15 cellular contexts compared by ENCODE assay signal in the genomic region with DNA sequence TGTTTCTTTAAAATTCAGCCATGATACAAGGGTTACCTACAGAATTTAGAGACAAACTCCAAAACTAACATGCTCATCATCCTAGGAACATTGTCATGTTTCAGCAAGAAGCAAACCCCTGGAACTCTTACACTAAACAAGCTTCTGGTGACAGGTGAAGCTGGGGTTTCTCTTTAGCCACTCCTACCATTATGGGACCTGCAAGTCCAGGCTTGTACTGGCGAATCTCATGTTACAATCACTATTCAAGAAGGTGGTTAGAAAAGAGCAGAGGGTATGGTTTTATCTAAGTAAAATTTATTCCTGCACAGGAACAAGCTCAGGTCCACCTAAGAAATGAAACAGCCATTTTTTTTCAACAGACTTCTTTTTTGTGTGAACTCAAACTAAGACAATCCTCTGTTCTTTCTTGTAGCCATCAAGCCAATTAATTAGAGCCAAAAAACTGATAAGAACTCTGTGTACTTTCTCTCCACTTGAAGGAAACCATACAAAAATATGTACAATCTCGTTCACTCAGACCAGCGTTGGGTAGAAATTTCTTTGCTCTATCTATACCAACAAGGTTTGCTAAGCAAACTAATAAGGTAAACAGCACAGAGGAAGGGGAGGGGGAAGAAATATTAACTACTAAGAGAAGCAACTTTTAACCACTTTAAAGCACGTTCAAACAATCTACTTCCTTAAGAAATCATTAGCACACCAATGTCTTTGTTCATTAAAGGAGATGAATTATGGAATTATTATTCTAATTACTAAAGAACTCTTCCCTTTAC.
DNase-seq lines count a peak whose midpoint lies in the region; ATAC-seq and TF ChIP-seq lines count a peak whose summit lies in the region.
"Had no signal": no experiment of that assay in that cellular context is flagged by ENCODE, and none has a peak within 500 bp of the region (broad histone marks: within the 10 kb centered on the region; RNA-seq: fewer than 3 reads in every experiment).

No MANE protein-coding gene starts in this region.

- H3K4me3 ChIP-seq in Caco-2 (ENCODE audit: low read depth, low read length) (no peak overlapping the region), hepatocyte (no peak overlapping the region), vagina (no peak overlapping the region), psoas muscle (no peak overlapping the region)
- H3K4me3 ChIP-seq: esophagus squamous epithelium, uterus had no signal

- peaks cover 22% of the 10 kb centered on the region for H3K4me1 Mint-ChIP-seq in Caco-2 (ENCODE audit: low read depth, unreplicated experiment)

- H3K4me2 ChIP-seq in hepatocyte, result peak overlapping the region; percentile 42

- intact Hi-C loops in Caco-2 (cut with micrococcal nuclease; ENCODE audit: unreplicated experiment), result no loop called here
- intact Hi-C loops in vagina (cut with DNase I), result no loop called here
- intact Hi-C loops in posterior vena cava (cut with DNase I), result no loop called here
- intact Hi-C loops in psoas muscle (cut with DNase I), result no loop called here

- no peaks in the 10 kb centered on the region for H4K20me1 ChIP-seq in hepatocyte (ENCODE audit: insufficient read depth, poor library complexity, severe bottlenecking)

- no peak for DNase-seq in Caco-2
- peak; percentile 84 to 98 (median 84) for DNase-seq in NCI-H1417 (lab: John Stamatoyannopoulos, UW)
- peak; percentile 88 for DNase-seq in NCI-H526 (lab: John Stamatoyannopoulos, UW)
- DNase-seq in hepatocyte (ENCODE audit: low spot score), result peak; percentile 17
- no peak for DNase-seq in vagina (ENCODE audit: extremely low spot score in 2 of 2)
- DNase-seq in posterior vena cava (ENCODE audit: low spot score), result no peak
- DNase-seq in stimulated activated CD4-positive, alpha-beta T cell treated with anti-CD3 and anti-CD28 coated beads, Interleukin-4, amount 100 ng/mL, for 1 hour, result no peak
- DNase-seq in psoas muscle, result no peak
- DNase-seq: activated CD8-positive, alpha-beta memory T cell treated with anti-CD3 and anti-CD28 coated beads, Interleukin-2, amount 10 ng/mL, durations not matched to agents 7 days and 5 days; esophagus squamous epithelium; mesendoderm; NCI-H1694 treated with DMSO at 0.1 percent for 48 hours; Right ventricle myocardium superior; uterus had no signal

- TF ChIP-seq CTCF in Caco-2 (IDR thresholded peaks at IDR 0.05; ENCODE audit: insufficient read depth in 1 of 2, low read depth in 1 of 2, low read length in 1 of 2, severe bottlenecking in 1 of 2, unreplicated experiment in 1 of 2) (no peak), hepatocyte (IDR thresholded peaks at IDR 0.05; ENCODE audit: poor library complexity) (no peak), vagina (IDR thresholded peaks at IDR 0.05) (no peak), psoas muscle (IDR thresholded peaks at IDR 0.05) (no peak)

- no peaks in the 10 kb centered on the region for H3K9me3 ChIP-seq in Caco-2
- no peaks in the 10 kb centered on the region for H3K9me3 ChIP-seq in hepatocyte (ENCODE audit: low read depth)
- no peaks in the 10 kb centered on the region for H3K9me3 ChIP-seq in vagina
- no peaks in the 10 kb centered on the region for H3K9me3 ChIP-seq in psoas muscle
- H3K9me3 ChIP-seq: esophagus squamous epithelium, uterus had no signal

- CTCF ChIA-PET in Caco-2 (lab: Charles Lee), result no interaction called here

- H3K27ac ChIP-seq in hepatocyte (peak overlapping the region; percentile 57), vagina (no peak overlapping the region), psoas muscle (no peak overlapping the region)
- H3K27ac ChIP-seq: uterus had no signal

- no peak for TF ChIP-seq POLR2A in vagina (IDR thresholded peaks at IDR 0.05)

- no peaks in the 10 kb centered on the region for H3K36me3 Mint-ChIP-seq in Caco-2 (ENCODE audit: insufficient read depth, unreplicated experiment)
- H3K36me3 Mint-ChIP-seq: activated CD8-positive, alpha-beta memory T cell treated with anti-CD3 and anti-CD28 coated beads, Interleukin-2, amount 10 ng/mL, durations not matched to agents 7 days and 5 days; activated naive CD8-positive, alpha-beta T cell had no signal

- H3K27me3 ChIP-seq in Caco-2 (replicated peaks; ENCODE audit: control insufficient read depth, insufficient read depth, low read length) (no peaks in the 10 kb centered on the region), hepatocyte (no peaks in the 10 kb centered on the region), vagina (no peaks in the 10 kb centered on the region), psoas muscle (ENCODE audit: insufficient read depth in 3 of 3, low read length in 2 of 3) (no peaks in the 10 kb centered on the region)
- H3K27me3 ChIP-seq: esophagus squamous epithelium, uterus had no signal

- 35% methylated on average over 4 of the region's 4 CpGs for WGBS in hepatocyte (ENCODE audit: low lambda C conversion rate, missing lambda C conversion rate)
- 76 to 86% (median 86%) methylated on average over 4 of the region's 4 CpGs for WGBS in psoas muscle, 3 donors

- H3K4me1 ChIP-seq in Caco-2 (peaks cover 15% of the 10 kb centered on the region; the same call in 1 of the 2 replicates), hepatocyte (ENCODE audit: insufficient read depth) (peaks cover 5% of the 10 kb centered on the region), vagina (no peaks in the 10 kb centered on the region), psoas muscle (no peaks in the 10 kb centered on the region)
- H3K4me1 ChIP-seq: uterus had no signal

- POLR2A ChIA-PET in Caco-2 (lab: Charles Lee), result no interaction called here

- no peaks in the 10 kb centered on the region for H3K9me3 Mint-ChIP-seq in Caco-2 (ENCODE audit: unreplicated experiment)

- H3K9me2 ChIP-seq in hepatocyte (replicated peaks; ENCODE audit: insufficient read depth), result no peaks in the 10 kb centered on the region

- no peak for ATAC-seq in psoas muscle
- ATAC-seq: activated CD8-positive, alpha-beta memory T cell treated with anti-CD3 and anti-CD28 coated beads, Interleukin-2, amount 10 ng/mL, durations not matched to agents 7 days and 5 days had no signal

- H3K4me3 Mint-ChIP-seq in Caco-2 (ENCODE audit: unreplicated experiment), result no peak overlapping the region
- H3K4me3 Mint-ChIP-seq: activated CD8-positive, alpha-beta memory T cell treated with anti-CD3 and anti-CD28 coated beads, Interleukin-2, amount 10 ng/mL, durations not matched to agents 7 days and 5 days; activated naive CD8-positive, alpha-beta T cell had no signal

- H3K36me3 ChIP-seq in Caco-2 (ENCODE audit: control insufficient read depth, insufficient read depth, low read length) (no peaks in the 10 kb centered on the region), hepatocyte (replicated peaks; ENCODE audit: insufficient read depth, low read depth) (no peaks in the 10 kb centered on the region), vagina (no peaks in the 10 kb centered on the region), psoas muscle (ENCODE audit: insufficient read depth in 1 of 2, low read depth in 1 of 2) (no peaks in the 10 kb centered on the region)
- H3K36me3 ChIP-seq: esophagus squamous epithelium, uterus had no signal

- peak overlapping the region; percentile 18 for H2AFZ ChIP-seq in hepatocyte

- H3K27ac Mint-ChIP-seq in Caco-2 (ENCODE audit: unreplicated experiment), result peak overlapping the region; percentile 82
- H3K27ac Mint-ChIP-seq: activated CD8-positive, alpha-beta memory T cell treated with anti-CD3 and anti-CD28 coated beads, Interleukin-2, amount 10 ng/mL, durations not matched to agents 7 days and 5 days; activated naive CD8-positive, alpha-beta T cell had no signal

- H3K27me3 Mint-ChIP-seq in Caco-2 (ENCODE audit: insufficient read depth, unreplicated experiment), result no peaks in the 10 kb centered on the region

- no TSS peak for BruUV-seq in Caco-2 (replicated peaks; lab: Mats Ljungman, UMichigan)

- no peaks in the 10 kb centered on the region for H3K79me2 ChIP-seq in hepatocyte

Comparison
In these comparisons a context has a peak if more than half of its experiments do, and no peak if none do; other contexts are left out.
1. DNase-seq: peak in NCI-H1417 (3 of 3), NCI-H526 (2 of 2) and hepatocyte (single experiment); none in Caco-2 (0 of 2), vagina (0 of 2), posterior vena cava (single experiment), stimulated activated CD4-positive, alpha-beta T cell treated with anti-CD3 and anti-CD28 coated beads, Interleukin-4, amount 100 ng/mL, for 1 hour (single experiment) and psoas muscle (0 of 2).